18 cellular contexts compared by ENCODE assay signal in the genomic region with DNA sequence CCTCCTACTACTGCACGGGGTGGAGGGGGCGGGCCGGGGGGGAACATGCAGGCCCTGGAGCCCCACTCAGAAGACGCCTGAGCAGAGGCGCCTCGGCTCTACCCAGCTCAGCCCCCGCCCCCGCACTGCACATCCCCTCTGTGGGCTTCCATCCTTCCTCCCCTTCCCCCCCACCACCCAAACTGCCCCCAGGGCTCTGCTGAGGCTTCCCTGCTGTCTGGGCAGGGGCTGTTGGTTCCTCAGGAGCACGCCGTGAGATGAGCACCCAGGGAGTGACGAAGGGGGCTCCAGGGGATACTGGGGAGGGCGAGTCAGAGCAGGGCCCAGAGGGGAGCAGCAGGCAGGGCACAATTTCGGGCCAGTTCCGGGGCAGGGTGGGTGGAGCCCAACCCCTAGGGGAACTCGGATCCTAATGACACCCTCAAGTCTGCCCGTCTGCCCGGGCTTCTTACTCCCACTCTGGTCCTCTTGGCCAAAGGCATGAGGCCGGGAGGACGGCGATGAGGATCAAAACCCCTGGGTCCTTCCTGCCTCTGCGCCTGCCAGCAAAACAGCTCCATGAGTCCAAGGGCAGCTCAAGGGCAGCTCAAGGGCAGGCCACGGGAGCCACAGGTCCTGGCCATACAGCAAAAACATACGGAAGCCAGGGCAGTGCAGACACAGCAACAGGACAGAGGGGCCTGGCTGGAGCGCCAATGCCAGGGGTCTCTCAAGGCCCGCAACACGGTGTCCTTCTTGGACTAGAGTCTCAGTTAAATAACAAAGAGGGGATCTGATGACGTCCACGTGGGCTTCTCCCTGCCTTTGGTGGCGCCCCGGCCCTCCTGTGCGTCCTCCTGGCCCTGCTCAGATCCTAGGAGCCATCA.
DNase-seq lines count a peak whose midpoint lies in the region; ATAC-seq and TF ChIP-seq lines count a peak whose summit lies in the region.
"Had no signal": no experiment of that assay in that cellular context is flagged by ENCODE, and none has a peak within 500 bp of the region (broad histone marks: within the 10 kb centered on the region; RNA-seq: fewer than 3 reads in every experiment).

No MANE protein-coding gene starts in this region.

- peak overlapping the region; percentile 84 for H3K9ac ChIP-seq in BLaER1

- H3K4me1 Mint-ChIP-seq in activated CD4-positive, alpha-beta memory T cell treated with anti-CD3 and anti-CD28 coated beads, Interleukin-2, amount 10 ng/mL, durations not matched to agents 7 days and 5 days = peaks cover 89% of the 10 kb centered on the region
- H3K4me1 Mint-ChIP-seq in natural killer cell = peaks cover 57 to 59% of the 10 kb centered on the region in 2 donors

- H3K9me3 ChIP-seq in BLaER1 (no peaks in the 10 kb centered on the region), esophagus muscularis mucosa (no peaks in the 10 kb centered on the region)
- H3K9me3 ChIP-seq: pancreas, thyroid gland had no signal

- POLR2A ChIA-PET in activated CD4-positive, alpha-beta memory T cell treated with anti-CD3 and anti-CD28 coated beads, Interleukin-2, amount 10 ng/mL, durations not matched to agents 7 days and 5 days (lab: Charles Lee) = interaction anchor here (1.4 to 10.6 kb wide), 9 partner anchors 11 to 263 kb away, joined by 4 to 346 read pairs (median 7); partner anchors contain the start of gene NFIL3

- TF ChIP-seq CTCF in natural killer cell (IDR thresholded peaks at IDR 0.05) = no peak
- no peak for TF ChIP-seq CTCF in esophagus muscularis mucosa (IDR thresholded peaks at IDR 0.05)

- H3K27ac ChIP-seq in BLaER1 (peak overlapping the region; percentile 89), esophagus muscularis mucosa (replicated peaks in 1 of 4) (peak overlapping the region in 1 of 4 donors; percentile 47)
- H3K27ac ChIP-seq: 22Rv1, pancreas had no signal

- H3K27me3 Mint-ChIP-seq in activated CD4-positive, alpha-beta memory T cell treated with anti-CD3 and anti-CD28 coated beads, Interleukin-2, amount 10 ng/mL, durations not matched to agents 7 days and 5 days = no peaks in the 10 kb centered on the region
- H3K27me3 Mint-ChIP-seq in natural killer cell (ENCODE audit: low read depth in 2 of 2) = no peaks in the 10 kb centered on the region
- H3K27me3 Mint-ChIP-seq: B cell had no signal

- H3K4me3 ChIP-seq in BLaER1 (peak overlapping the region; percentile 62), esophagus muscularis mucosa (no peak overlapping the region)
- H3K4me3 ChIP-seq: K562 had no signal

- H3K9me3 Mint-ChIP-seq in activated CD4-positive, alpha-beta memory T cell treated with anti-CD3 and anti-CD28 coated beads, Interleukin-2, amount 10 ng/mL, durations not matched to agents 7 days and 5 days = peaks cover 5% of the 10 kb centered on the region
- H3K9me3 Mint-ChIP-seq in natural killer cell = no peaks in the 10 kb centered on the region

- CTCF ChIA-PET in activated CD4-positive, alpha-beta memory T cell treated with anti-CD3 and anti-CD28 coated beads, Interleukin-2, amount 10 ng/mL, durations not matched to agents 7 days and 5 days (lab: Charles Lee) = interaction anchor here (0.8 to 2.1 kb wide), 4 partner anchors 10 to 266 kb away, joined by 3 to 13 read pairs (median 6); no protein-coding TSS in a partner anchor

- H3K4me1 ChIP-seq in BLaER1 (peaks cover 97% of the 10 kb centered on the region), esophagus muscularis mucosa (peaks cover 0 to 11% (median 10%) of the 10 kb centered on the region in 4 donors)

- peak overlapping the region; percentile 94 for H3K27ac Mint-ChIP-seq in activated CD4-positive, alpha-beta memory T cell treated with anti-CD3 and anti-CD28 coated beads, Interleukin-2, amount 10 ng/mL, durations not matched to agents 7 days and 5 days
- peak overlapping the region; percentile 93 to 94 for H3K27ac Mint-ChIP-seq in natural killer cell
- H3K27ac Mint-ChIP-seq: B cell had no signal

- no peaks in the 10 kb centered on the region for H3K27me3 ChIP-seq in BLaER1
- no peaks in the 10 kb centered on the region for H3K27me3 ChIP-seq in esophagus muscularis mucosa
- H3K27me3 ChIP-seq: pancreas, thyroid gland had no signal

- H4K20me1 ChIP-seq in BLaER1 = no peaks in the 10 kb centered on the region

- DNase-seq in NK-92 treated with Interleukin-12 subunit alpha and Interleukin-12 subunit beta, amount 100 ng/mL, for 24 hours (lab: John Stamatoyannopoulos, UW) = peak; percentile 50
- DNase-seq in NK-92 (lab: John Stamatoyannopoulos, UW; ENCODE audit: unreplicated experiment) (no peak), natural killer cell (no peak), esophagus muscularis mucosa (ENCODE audit: extremely low spot score) (no peak)
- no peak for DNase-seq in activated CD4-positive, alpha-beta memory T cell treated with anti-CD3 and anti-CD28 coated beads, Interleukin-2, amount 10 ng/mL, durations not matched to agents 7 days and 5 days
- DNase-seq: NCI-H1092, NCI-H526, OCI-M1, thyroid gland had no signal

- 94% methylated on average over 23 of the region's 31 CpGs for WGBS in esophagus muscularis mucosa

- no peak for ATAC-seq in natural killer cell
- no peak for ATAC-seq in GM18519 (IDR thresholded peaks at IDR 0.05; ENCODE audit: low FRiP score, unreplicated experiment)
- ATAC-seq in HG02610 (IDR thresholded peaks at IDR 0.05; ENCODE audit: unreplicated experiment) = no peak
- ATAC-seq: esophagus mucosa, K562, SK-N-SH treated with all-trans-retinoic acid at 6 μM for 48 hours had no signal

- H3K36me3 Mint-ChIP-seq in activated CD4-positive, alpha-beta memory T cell treated with anti-CD3 and anti-CD28 coated beads, Interleukin-2, amount 10 ng/mL, durations not matched to agents 7 days and 5 days (ENCODE audit: low read depth) = peaks cover 66% of the 10 kb centered on the region
- no peaks in the 10 kb centered on the region for H3K36me3 Mint-ChIP-seq in natural killer cell

- H3K4me3 Mint-ChIP-seq in activated CD4-positive, alpha-beta memory T cell treated with anti-CD3 and anti-CD28 coated beads, Interleukin-2, amount 10 ng/mL, durations not matched to agents 7 days and 5 days = peak overlapping the region; percentile 88
- H3K4me3 Mint-ChIP-seq in natural killer cell = peak overlapping the region; percentile 45
- H3K4me3 Mint-ChIP-seq: B cell had no signal

- intact Hi-C loops in natural killer cell (cut with micrococcal nuclease) = loop anchor here (5.0 kb wide), 1 partner anchor 91 kb away; no protein-coding TSS in a partner anchor
- intact Hi-C loops in esophagus muscularis mucosa (cut with DNase I) = no loop called here

- TF ChIP-seq EP300 in esophagus muscularis mucosa (IDR thresholded peaks at IDR 0.05) = no peak

- H3K4me2 ChIP-seq in BLaER1 = peak overlapping the region; percentile 89

- no peak for TF ChIP-seq POLR2A in esophagus muscularis mucosa (IDR thresholded peaks at IDR 0.05; ENCODE audit: low read depth)

- H3K36me3 ChIP-seq in BLaER1 (peaks cover 6% of the 10 kb centered on the region; the same call in 1 of the 2 replicates), esophagus muscularis mucosa (no peaks in the 10 kb centered on the region)
- H3K36me3 ChIP-seq: pancreas, thyroid gland had no signal
